14 cellular contexts compared by ENCODE assay signal in the genomic region with DNA sequence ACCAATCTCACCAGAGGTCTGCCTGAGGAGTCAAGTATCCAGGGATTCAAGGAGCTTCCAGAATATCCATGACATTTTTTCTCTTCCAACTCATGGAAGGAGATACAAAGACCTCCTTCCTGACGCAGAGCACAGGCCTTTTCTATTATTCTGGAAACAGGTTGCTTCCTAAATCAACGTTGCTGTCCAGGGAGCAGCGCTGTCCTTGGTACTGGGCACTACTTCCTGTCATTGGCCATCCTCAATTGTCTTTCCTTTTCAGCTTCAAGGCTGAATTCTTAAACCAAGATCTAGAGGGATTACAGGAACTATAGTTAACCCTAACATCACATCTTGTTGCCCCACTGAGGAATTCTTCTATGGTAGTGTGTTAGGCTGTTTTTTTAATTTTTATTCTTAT. TPM values are rescaled to one million over a fixed set of nuclear protein-coding genes. Genes with fewer than 3 reads are reported as not detected.
A peak's percentile ranks its signal among the peaks of the same experiment; 100 is the strongest.
DNase-seq lines count a peak whose midpoint lies in the region; FAIRE-seq and TF ChIP-seq lines count a peak whose summit lies in the region.
"Had no signal": no experiment of that assay in that cellular context is flagged by ENCODE, and none has a peak within 500 bp of the region (broad histone marks: within the 10 kb centered on the region; RNA-seq: fewer than 3 reads in every experiment).

No MANE protein-coding gene starts in this region.

- TF ChIP-seq CTCF in bronchial epithelial cell (IDR thresholded peaks at IDR 0.05; ENCODE audit: insufficient read depth, low read length, severe bottlenecking): no peak

- no peak overlapping the region for H2BK120ac ChIP-seq in mesenchymal stem cell (ENCODE audit: low read depth, low read length)

- no peak overlapping the region for H2BK12ac ChIP-seq in mesenchymal stem cell (ENCODE audit: low read length in 2 of 2)

- H3K9me3 ChIP-seq in mesenchymal stem cell (ENCODE audit: control insufficient read depth, low read length): peaks cover 6% of the 10 kb centered on the region
- H3K9me3 ChIP-seq in small intestine (ENCODE audit: control insufficient read depth, low read depth): no peaks in the 10 kb centered on the region

- H3K23ac ChIP-seq in mesenchymal stem cell (ENCODE audit: low read length in 2 of 2): no peak overlapping the region

- H3K9ac ChIP-seq in mesenchymal stem cell (ENCODE audit: low read length): no peak overlapping the region

- H3K4me1 ChIP-seq in mesenchymal stem cell (ENCODE audit: control insufficient read depth, insufficient read depth, low read depth, low read length) (no peaks in the 10 kb centered on the region), small intestine (ENCODE audit: control insufficient read depth in 2 of 2, insufficient read depth in 1 of 2, low read depth in 1 of 2, low read length in 1 of 2) (no peaks in the 10 kb centered on the region)

- H3K27me3 ChIP-seq in bronchial epithelial cell (ENCODE audit: control insufficient read depth, insufficient read depth, low read length) (peaks cover 2% of the 10 kb centered on the region), mesenchymal stem cell (ENCODE audit: control insufficient read depth in 1 of 2, insufficient read depth in 1 of 2, low read length in 2 of 2) (peaks cover 55 to 64% of the 10 kb centered on the region in 2 experiments), small intestine (ENCODE audit: control insufficient read depth in 2 of 2, insufficient read depth in 2 of 2, low read length in 2 of 2) (peaks cover 0 to 7% of the 10 kb centered on the region in 2 donors)

- no peak overlapping the region for H2BK15ac ChIP-seq in mesenchymal stem cell (ENCODE audit: low read depth, poor library complexity, severe bottlenecking)

- H3K36me3 ChIP-seq in bronchial epithelial cell (ENCODE audit: control insufficient read depth, insufficient read depth, low read length) (no peaks in the 10 kb centered on the region), mesenchymal stem cell (ENCODE audit: control insufficient read depth in 1 of 2, insufficient read depth in 2 of 2, low read depth in 1 of 2, low read length in 2 of 2) (no peaks in the 10 kb centered on the region), small intestine (ENCODE audit: control insufficient read depth in 2 of 2, insufficient read depth in 2 of 2, low read length in 2 of 2) (no peaks in the 10 kb centered on the region)

- FAIRE-seq in bronchial epithelial cell (lab: Jason Lieb, UNC) (no peak), small intestine (lab: Jason Lieb, UNC) (no peak)

- peak; percentile 58 for DNase-seq in GM03348 (ENCODE audit: low spot score)
- DNase-seq in NCI-H460 (ENCODE audit: extremely low read depth, low read depth): peak; percentile 3
- DNase-seq in bronchial epithelial cell (ENCODE audit: low read depth): peak; percentile 11
- peak; percentile 34 for DNase-seq in mesenchymal stem cell
- no peak for DNase-seq in small intestine
- DNase-seq in NCI-H524 (lab: John Stamatoyannopoulos, UW): no peak
- DNase-seq in activated gamma-delta T cell treated with Interleukin-2 at 50 U/mL for 16 hours: no peak
- DNase-seq in pons (ENCODE audit: low spot score): no peak
- DNase-seq: activated CD4-positive, alpha-beta T cell treated with anti-CD3 and anti-CD28 coated beads for 1 hour; caudate nucleus; CD8-positive, alpha-beta memory T cell; naive B cell; NCI-H1417 treated with DMSO at 0.1 percent for 48 hours had no signal

- H3K18ac ChIP-seq in mesenchymal stem cell (ENCODE audit: low read depth in 1 of 2, low read length in 2 of 2): no peak overlapping the region

- no peak overlapping the region for H4K8ac ChIP-seq in mesenchymal stem cell (ENCODE audit: low read length)

- H3K4me3 ChIP-seq in bronchial epithelial cell (ENCODE audit: low read depth, low read length) (no peak overlapping the region), mesenchymal stem cell (ENCODE audit: insufficient read depth in 1 of 2, low read depth in 1 of 2, low read length in 2 of 2) (no peak overlapping the region), small intestine (ENCODE audit: low read depth in 1 of 2, low read length in 2 of 2) (no peak overlapping the region)

- no peak overlapping the region for H2AK5ac ChIP-seq in mesenchymal stem cell (ENCODE audit: low read length, severe bottlenecking)

- H2BK5ac ChIP-seq in mesenchymal stem cell (ENCODE audit: low read depth, low read length, poor library complexity, severe bottlenecking): no peak overlapping the region

- no peak overlapping the region for H4K91ac ChIP-seq in mesenchymal stem cell (ENCODE audit: low read length)

- no peaks in the 10 kb centered on the region for H3K79me1 ChIP-seq in mesenchymal stem cell (replicated peaks; ENCODE audit: low read length, poor library complexity, severe bottlenecking)

- no peak overlapping the region for H3K4me2 ChIP-seq in mesenchymal stem cell (ENCODE audit: low read length, poor library complexity, severe bottlenecking)

- H3K27ac ChIP-seq in mesenchymal stem cell (ENCODE audit: low read length, poor library complexity, severe bottlenecking): no peak overlapping the region
- no peak overlapping the region for H3K27ac ChIP-seq in small intestine (ENCODE audit: low read depth in 1 of 2, low read length in 1 of 2)

- no peak overlapping the region for H3K14ac ChIP-seq in mesenchymal stem cell (ENCODE audit: low read length in 2 of 2)

- no peak overlapping the region for H3K4ac ChIP-seq in mesenchymal stem cell (ENCODE audit: low read depth in 1 of 2, low read length in 2 of 2)

- 18% methylated on average over 3 of the region's 3 CpGs for WGBS in mesenchymal stem cell
- 12 to 26% (median 22%) methylated on average over 3 of the region's 3 CpGs for WGBS in small intestine, 3 donors

- H2AFZ ChIP-seq in mesenchymal stem cell (ENCODE audit: low read depth, low read length): no peak overlapping the region

RNA-seq across cellular contexts. Expression of a gene that starts 50.4 kb away (rescaled TPM):
- not detected in 2 replicates for total RNA-seq in NCI-H460 (2014; rRNA removed; shearing (Covaris generic))
- polyA plus RNA-seq in NCI-H460 (2014; cell fraction: nucleus; rRNA removed): not detected in 2 replicates
- total RNA-seq in bronchial epithelial cell: not detected in 2 replicates
- not detected for polyA plus RNA-seq in mesenchymal stem cell (2013, experiment 1 of 2)
- polyA plus RNA-seq in mesenchymal stem cell (2013, experiment 2 of 2): not detected
- not detected for polyA plus RNA-seq in small intestine
- total RNA-seq: CD8-positive, alpha-beta memory T cell had no signal
- polyA plus RNA-seq: CD8-positive, alpha-beta memory T cell; esophagus had no signal

Comparison
In these comparisons a context has a peak if more than half of its experiments do, and no peak if none do; other contexts are left out.
1. DNase-seq: peak in GM03348 (single experiment), NCI-H460 (single experiment), bronchial epithelial cell (single experiment) and mesenchymal stem cell (single experiment); none in small intestine (single experiment), NCI-H524 (0 of 2), activated gamma-delta T cell treated with Interleukin-2 at 50 U/mL for 16 hours (single experiment) and pons (single experiment).